Comparison of ENCODE assay signal across 1 cellular context in the genomic region with DNA sequence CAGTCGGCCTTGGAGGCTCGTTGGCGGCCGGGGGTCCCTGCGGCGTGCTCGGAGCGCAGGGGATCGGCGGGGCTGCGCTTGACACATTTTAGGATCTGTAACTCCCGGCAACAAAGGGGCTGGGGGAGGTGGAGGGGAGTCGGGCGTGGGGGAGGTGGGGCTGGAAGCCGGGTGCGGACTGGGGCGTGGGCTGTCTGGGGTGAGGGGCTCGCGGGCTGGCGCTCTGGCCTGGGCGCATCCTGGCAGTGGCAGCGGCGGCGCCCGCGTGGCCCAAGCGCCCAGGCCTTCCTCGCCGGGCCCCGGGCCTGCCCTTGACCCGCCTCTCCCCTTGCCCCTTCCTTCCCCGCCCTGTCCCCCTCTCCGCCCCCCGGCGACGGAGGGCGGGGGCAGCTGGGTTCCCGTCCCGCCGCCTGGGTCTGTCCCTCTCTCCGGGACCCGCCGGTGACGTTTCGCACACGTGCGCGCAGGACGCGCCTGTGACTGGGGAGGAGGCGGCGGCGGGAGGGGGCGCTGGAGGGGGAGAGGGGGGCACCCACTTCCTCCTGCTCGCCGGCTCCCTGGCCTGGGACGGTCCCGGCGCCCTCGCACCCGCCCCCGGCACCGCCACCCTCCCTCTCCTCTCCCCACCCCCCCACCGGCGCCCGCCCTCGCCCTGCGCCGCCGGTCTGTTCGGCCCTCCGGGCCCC.
TF ChIP-seq lines count a peak whose summit lies in the region.

No MANE protein-coding gene starts in this region.

TF ChIP-seq in HEK293, 187 proteins besides CTCF, POLR2A, EP300 and RAD21 (continued from another document and continues in another):
- TF ChIP-seq ZNF266 (tag by site-specific recombination; IDR thresholded peaks at IDR 0.05; ENCODE audit: low read depth) (no peak), ZNF16 (tag by site-specific recombination; IDR thresholded peaks at IDR 0.05; ENCODE audit: low read depth) (no peak), KLF8 (tag by site-specific recombination; IDR thresholded peaks at IDR 0.05) (peak; percentile 86), ZNF121 (tag by site-specific recombination; IDR thresholded peaks at IDR 0.05) (no peak), ZNF404 (tag by site-specific recombination; IDR thresholded peaks at IDR 0.05) (no peak), ZNF670 (tag by site-specific recombination; IDR thresholded peaks at IDR 0.05; ENCODE audit: low read depth) (no peak), TRIM28 (IDR thresholded peaks at IDR 0.05; ENCODE audit: borderline replicate concordance, low read length) (no peak), ZNF37A (tag by site-specific recombination; IDR thresholded peaks at IDR 0.05) (no peak), ZNF175 (tag by site-specific recombination; IDR thresholded peaks at IDR 0.05) (no peak), ZNF138 (tag by site-specific recombination; IDR thresholded peaks at IDR 0.05; ENCODE audit: borderline replicate concordance) (no peak), SCRT1 (tag by site-specific recombination; IDR thresholded peaks at IDR 0.05; ENCODE audit: borderline replicate concordance) (no peak), SP2 (tag by site-specific recombination; IDR thresholded peaks at IDR 0.05) (peak; percentile 77), ZSCAN16 (tag by site-specific recombination; IDR thresholded peaks at IDR 0.05) (no peak), ZNF473 (tag by site-specific recombination; IDR thresholded peaks at IDR 0.05) (no peak), OVOL3 (tag by site-specific recombination; IDR thresholded peaks at IDR 0.05) (no peak), KLF10 (tag by site-specific recombination; IDR thresholded peaks at IDR 0.05) (peak; percentile 89), ZNF248 (tag by site-specific recombination; IDR thresholded peaks at IDR 0.05) (no peak), EGR2 (tag by site-specific recombination; IDR thresholded peaks at IDR 0.05; ENCODE audit: low read depth) (no peak), ZBTB20 (tag by site-specific recombination; IDR thresholded peaks at IDR 0.05) (peak; percentile 78; the same call in 1 of the 2 replicates), ZNF426 (tag by site-specific recombination; IDR thresholded peaks at IDR 0.05) (no peak), ZNF394 (tag by site-specific recombination; IDR thresholded peaks at IDR 0.05; ENCODE audit: borderline replicate concordance) (no peak), ZNF654 (tag by site-specific recombination; IDR thresholded peaks at IDR 0.05; ENCODE audit: low read depth) (no peak), ZBTB8A (tag by site-specific recombination; IDR thresholded peaks at IDR 0.05) (peak; percentile 55; the same call in 1 of the 2 replicates), ZNF302 (tag by site-specific recombination; IDR thresholded peaks at IDR 0.05; ENCODE audit: low read depth) (no peak), ZNF2 (tag by site-specific recombination; IDR thresholded peaks at IDR 0.05) (no peak), GLIS1 (tag by site-specific recombination; IDR thresholded peaks at IDR 0.05) (peak; percentile 54; the same call in 1 of the 2 replicates), ZNF366 (tag by site-specific recombination; conservative IDR thresholded peaks at IDR 0.05) (peak; percentile 78), KLF1 (tag by site-specific recombination; IDR thresholded peaks at IDR 0.05) (peak; percentile 61), ZBTB17 (tag by site-specific recombination; IDR thresholded peaks at IDR 0.05) (no peak), ZNF660 (tag by site-specific recombination; IDR thresholded peaks at IDR 0.05) (peak; percentile 17; the same call in 1 of the 2 replicates), SP3 (tag by site-specific recombination; IDR thresholded peaks at IDR 0.05) (peak; percentile 85), IKZF3 (tag by site-specific recombination; IDR thresholded peaks at IDR 0.05) (peak; percentile 72), ZNF561 (tag by site-specific recombination; IDR thresholded peaks at IDR 0.05; ENCODE audit: borderline replicate concordance) (0 out of 2 replicates have a peak, but pooled peaks have one; percentile 47), ZNF664 (tag by site-specific recombination; IDR thresholded peaks at IDR 0.05) (no peak), ZNF157 (tag by site-specific recombination; IDR thresholded peaks at IDR 0.05) (no peak)
- TF ChIP-seq, protein P1, sequence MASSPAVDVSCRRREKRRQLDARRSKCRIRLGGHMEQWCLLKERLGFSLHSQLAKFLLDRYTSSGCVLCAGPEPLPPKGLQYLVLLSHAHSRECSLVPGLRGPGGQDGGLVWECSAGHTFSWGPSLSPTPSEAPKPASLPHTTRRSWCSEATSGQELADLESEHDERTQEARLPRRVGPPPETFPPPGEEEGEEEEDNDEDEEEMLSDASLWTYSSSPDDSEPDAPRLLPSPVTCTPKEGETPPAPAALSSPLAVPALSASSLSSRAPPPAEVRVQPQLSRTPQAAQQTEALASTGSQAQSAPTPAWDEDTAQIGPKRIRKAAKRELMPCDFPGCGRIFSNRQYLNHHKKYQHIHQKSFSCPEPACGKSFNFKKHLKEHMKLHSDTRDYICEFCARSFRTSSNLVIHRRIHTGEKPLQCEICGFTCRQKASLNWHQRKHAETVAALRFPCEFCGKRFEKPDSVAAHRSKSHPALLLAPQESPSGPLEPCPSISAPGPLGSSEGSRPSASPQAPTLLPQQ (tag by site-specific recombination; IDR thresholded peaks at IDR 0.05), result peak; percentile 67
- TF ChIP-seq, protein P2, sequence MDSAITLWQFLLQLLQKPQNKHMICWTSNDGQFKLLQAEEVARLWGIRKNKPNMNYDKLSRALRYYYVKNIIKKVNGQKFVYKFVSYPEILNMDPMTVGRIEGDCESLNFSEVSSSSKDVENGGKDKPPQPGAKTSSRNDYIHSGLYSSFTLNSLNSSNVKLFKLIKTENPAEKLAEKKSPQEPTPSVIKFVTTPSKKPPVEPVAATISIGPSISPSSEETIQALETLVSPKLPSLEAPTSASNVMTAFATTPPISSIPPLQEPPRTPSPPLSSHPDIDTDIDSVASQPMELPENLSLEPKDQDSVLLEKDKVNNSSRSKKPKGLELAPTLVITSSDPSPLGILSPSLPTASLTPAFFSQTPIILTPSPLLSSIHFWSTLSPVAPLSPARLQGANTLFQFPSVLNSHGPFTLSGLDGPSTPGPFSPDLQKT (IDR thresholded peaks at IDR 0.05; ENCODE audit: borderline replicate concordance, low read depth, low read length), result no peak
- TF ChIP-seq, protein P3, sequence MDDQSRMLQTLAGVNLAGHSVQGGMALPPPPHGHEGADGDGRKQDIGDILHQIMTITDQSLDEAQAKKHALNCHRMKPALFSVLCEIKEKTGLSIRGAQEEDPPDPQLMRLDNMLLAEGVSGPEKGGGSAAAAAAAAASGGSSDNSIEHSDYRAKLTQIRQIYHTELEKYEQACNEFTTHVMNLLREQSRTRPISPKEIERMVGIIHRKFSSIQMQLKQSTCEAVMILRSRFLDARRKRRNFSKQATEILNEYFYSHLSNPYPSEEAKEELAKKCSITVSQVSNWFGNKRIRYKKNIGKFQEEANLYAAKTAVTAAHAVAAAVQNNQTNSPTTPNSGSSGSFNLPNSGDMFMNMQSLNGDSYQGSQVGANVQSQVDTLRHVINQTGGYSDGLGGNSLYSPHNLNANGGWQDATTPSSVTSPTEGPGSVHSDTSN (CRISPR knock-in tag; IDR thresholded peaks at IDR 0.05), result peak; percentile 58; the same call in 1 of the 2 replicates
- TF ChIP-seq, protein P4, sequence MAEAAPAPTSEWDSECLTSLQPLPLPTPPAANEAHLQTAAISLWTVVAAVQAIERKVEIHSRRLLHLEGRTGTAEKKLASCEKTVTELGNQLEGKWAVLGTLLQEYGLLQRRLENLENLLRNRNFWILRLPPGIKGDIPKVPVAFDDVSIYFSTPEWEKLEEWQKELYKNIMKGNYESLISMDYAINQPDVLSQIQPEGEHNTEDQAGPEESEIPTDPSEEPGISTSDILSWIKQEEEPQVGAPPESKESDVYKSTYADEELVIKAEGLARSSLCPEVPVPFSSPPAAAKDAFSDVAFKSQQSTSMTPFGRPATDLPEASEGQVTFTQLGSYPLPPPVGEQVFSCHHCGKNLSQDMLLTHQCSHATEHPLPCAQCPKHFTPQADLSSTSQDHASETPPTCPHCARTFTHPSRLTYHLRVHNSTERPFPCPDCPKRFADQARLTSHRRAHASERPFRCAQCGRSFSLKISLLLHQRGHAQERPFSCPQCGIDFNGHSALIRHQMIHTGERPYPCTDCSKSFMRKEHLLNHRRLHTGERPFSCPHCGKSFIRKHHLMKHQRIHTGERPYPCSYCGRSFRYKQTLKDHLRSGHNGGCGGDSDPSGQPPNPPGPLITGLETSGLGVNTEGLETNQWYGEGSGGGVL (tag by site-specific recombination; IDR thresholded peaks at IDR 0.05), result peak; percentile 97
- TF ChIP-seq, protein P5, sequence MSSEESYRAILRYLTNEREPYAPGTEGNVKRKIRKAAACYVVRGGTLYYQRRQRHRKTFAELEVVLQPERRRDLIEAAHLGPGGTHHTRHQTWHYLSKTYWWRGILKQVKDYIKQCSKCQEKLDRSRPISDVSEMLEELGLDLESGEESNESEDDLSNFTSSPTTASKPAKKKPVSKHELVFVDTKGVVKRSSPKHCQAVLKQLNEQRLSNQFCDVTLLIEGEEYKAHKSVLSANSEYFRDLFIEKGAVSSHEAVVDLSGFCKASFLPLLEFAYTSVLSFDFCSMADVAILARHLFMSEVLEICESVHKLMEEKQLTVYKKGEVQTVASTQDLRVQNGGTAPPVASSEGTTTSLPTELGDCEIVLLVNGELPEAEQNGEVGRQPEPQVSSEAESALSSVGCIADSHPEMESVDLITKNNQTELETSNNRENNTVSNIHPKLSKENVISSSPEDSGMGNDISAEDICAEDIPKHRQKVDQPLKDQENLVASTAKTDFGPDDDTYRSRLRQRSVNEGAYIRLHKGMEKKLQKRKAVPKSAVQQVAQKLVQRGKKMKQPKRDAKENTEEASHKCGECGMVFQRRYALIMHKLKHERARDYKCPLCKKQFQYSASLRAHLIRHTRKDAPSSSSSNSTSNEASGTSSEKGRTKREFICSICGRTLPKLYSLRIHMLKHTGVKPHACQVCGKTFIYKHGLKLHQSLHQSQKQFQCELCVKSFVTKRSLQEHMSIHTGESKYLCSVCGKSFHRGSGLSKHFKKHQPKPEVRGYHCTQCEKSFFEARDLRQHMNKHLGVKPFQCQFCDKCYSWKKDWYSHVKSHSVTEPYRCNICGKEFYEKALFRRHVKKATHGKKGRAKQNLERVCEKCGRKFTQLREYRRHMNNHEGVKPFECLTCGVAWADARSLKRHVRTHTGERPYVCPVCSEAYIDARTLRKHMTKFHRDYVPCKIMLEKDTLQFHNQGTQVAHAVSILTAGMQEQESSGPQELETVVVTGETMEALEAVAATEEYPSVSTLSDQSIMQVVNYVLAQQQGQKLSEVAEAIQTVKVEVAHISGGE (tag by site-specific recombination; conservative IDR thresholded peaks at IDR 0.05; ENCODE audit: low read depth), result no peak; the same call in 1 of the 2 replicates
- TF ChIP-seq, protein P6, sequence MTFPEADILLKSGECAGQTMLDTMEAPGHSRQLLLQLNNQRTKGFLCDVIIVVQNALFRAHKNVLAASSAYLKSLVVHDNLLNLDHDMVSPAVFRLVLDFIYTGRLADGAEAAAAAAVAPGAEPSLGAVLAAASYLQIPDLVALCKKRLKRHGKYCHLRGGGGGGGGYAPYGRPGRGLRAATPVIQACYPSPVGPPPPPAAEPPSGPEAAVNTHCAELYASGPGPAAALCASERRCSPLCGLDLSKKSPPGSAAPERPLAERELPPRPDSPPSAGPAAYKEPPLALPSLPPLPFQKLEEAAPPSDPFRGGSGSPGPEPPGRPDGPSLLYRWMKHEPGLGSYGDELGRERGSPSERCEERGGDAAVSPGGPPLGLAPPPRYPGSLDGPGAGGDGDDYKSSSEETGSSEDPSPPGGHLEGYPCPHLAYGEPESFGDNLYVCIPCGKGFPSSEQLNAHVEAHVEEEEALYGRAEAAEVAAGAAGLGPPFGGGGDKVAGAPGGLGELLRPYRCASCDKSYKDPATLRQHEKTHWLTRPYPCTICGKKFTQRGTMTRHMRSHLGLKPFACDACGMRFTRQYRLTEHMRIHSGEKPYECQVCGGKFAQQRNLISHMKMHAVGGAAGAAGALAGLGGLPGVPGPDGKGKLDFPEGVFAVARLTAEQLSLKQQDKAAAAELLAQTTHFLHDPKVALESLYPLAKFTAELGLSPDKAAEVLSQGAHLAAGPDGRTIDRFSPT (tag by site-specific recombination; IDR thresholded peaks at IDR 0.05), result peak; percentile 78; the same call in 1 of the 2 replicates
- TF ChIP-seq, protein P7, sequence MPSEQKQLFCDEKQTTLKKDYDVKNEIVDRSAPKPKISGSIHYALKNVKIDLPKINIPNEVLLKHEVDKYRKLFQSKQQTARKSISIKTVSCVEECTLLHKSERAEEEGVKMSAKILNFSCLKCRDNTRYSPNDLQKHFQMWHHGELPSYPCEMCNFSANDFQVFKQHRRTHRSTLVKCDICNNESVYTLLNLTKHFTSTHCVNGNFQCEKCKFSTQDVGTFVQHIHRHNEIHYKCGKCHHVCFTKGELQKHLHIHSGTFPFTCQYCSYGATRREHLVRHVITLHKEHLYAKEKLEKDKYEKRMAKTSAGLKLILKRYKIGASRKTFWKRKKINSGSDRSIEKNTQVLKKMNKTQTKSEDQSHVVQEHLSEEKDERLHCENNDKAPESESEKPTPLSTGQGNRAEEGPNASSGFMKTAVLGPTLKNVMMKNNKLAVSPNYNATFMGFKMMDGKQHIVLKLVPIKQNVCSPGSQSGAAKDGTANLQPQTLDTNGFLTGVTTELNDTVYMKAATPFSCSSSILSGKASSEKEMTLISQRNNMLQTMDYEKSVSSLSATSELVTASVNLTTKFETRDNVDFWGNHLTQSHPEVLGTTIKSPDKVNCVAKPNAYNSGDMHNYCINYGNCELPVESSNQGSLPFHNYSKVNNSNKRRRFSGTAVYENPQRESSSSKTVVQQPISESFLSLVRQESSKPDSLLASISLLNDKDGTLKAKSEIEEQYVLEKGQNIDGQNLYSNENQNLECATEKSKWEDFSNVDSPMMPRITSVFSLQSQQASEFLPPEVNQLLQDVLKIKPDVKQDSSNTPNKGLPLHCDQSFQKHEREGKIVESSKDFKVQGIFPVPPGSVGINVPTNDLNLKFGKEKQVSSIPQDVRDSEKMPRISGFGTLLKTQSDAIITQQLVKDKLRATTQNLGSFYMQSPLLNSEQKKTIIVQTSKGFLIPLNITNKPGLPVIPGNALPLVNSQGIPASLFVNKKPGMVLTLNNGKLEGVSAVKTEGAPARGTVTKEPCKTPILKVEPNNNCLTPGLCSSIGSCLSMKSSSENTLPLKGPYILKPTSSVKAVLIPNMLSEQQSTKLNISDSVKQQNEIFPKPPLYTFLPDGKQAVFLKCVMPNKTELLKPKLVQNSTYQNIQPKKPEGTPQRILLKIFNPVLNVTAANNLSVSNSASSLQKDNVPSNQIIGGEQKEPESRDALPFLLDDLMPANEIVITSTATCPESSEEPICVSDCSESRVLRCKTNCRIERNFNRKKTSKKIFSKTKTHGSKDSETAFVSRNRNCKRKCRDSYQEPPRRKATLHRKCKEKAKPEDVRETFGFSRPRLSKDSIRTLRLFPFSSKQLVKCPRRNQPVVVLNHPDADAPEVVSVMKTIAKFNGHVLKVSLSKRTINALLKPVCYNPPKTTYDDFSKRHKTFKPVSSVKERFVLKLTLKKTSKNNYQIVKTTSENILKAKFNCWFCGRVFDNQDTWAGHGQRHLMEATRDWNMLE (tag by site-specific recombination; conservative IDR thresholded peaks at IDR 0.05; ENCODE audit: low read depth), result no peak
- TF ChIP-seq, protein P8, sequence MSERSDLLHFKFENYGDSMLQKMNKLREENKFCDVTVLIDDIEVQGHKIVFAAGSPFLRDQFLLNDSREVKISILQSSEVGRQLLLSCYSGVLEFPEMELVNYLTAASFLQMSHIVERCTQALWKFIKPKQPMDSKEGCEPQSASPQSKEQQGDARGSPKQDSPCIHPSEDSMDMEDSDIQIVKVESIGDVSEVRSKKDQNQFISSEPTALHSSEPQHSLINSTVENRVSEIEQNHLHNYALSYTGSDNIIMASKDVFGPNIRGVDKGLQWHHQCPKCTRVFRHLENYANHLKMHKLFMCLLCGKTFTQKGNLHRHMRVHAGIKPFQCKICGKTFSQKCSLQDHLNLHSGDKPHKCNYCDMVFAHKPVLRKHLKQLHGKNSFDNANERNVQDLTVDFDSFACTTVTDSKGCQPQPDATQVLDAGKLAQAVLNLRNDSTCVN (tag by site-specific recombination; optimal IDR thresholded peaks at IDR 0.05), result peak; percentile 81
